In the genomic region with DNA sequence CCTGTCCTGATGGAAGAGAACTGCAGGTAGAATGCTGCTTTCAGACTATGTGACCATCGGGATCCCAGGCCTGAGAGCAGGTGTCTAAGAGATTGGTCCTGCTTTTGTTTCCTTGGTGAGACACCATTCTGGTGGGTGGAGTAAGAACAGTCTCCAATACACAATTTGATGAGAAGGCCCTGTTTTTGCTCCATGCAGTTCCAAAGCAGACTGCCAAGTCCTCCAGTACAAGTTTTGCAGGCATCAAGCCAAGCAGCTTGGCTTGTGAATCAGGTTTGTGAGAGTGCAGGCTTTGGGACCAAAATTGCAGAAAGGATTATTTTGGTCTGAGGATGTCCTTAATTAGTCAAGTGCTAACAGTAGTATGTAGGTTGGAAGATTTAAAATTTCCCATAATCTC, we compare ENCODE assay signal across 9 cellular contexts.
DNase-seq lines count a peak whose midpoint lies in the region; ATAC-seq and TF ChIP-seq lines count a peak whose summit lies in the region.
"Had no signal": no experiment of that assay in that cellular context is flagged by ENCODE, and none has a peak within 500 bp of the region (broad histone marks: within the 10 kb centered on the region; RNA-seq: fewer than 3 reads in every experiment).

No MANE protein-coding gene starts in this region.

- peaks cover 24% of the 10 kb centered on the region for H3K4me1 ChIP-seq in body of pancreas

- 0 to 25% methylated on average over 1 of the region's 1 CpG for WGBS in body of pancreas, 2 donors

- no peaks in the 10 kb centered on the region for H3K9me3 Mint-ChIP-seq in stimulated activated memory B cell treated with anti-CD40 and anti-IgM and Interleukin-4, amounts not matched to agents 10 μg/mL and 1 μg/mL and 100 μg/mL, for 72 hours

- TF ChIP-seq CTCF in LNCaP clone FGC (IDR thresholded peaks at IDR 0.05; ENCODE audit: control insufficient read depth, extremely low read depth, insufficient read depth) = no peak
- TF ChIP-seq CTCF in body of pancreas (IDR thresholded peaks at IDR 0.05) = no peak

- intact Hi-C loops in body of pancreas (cut with DNase I) = no loop called here

- peaks cover 19% of the 10 kb centered on the region for H3K36me3 Mint-ChIP-seq in stimulated activated memory B cell treated with anti-CD40 and anti-IgM and Interleukin-4, amounts not matched to agents 10 μg/mL and 1 μg/mL and 100 μg/mL, for 72 hours

- H3K36me3 ChIP-seq in body of pancreas (replicated peaks in 1 of 2; ENCODE audit: insufficient read depth in 1 of 2, low read depth in 2 of 2) = no peaks in the 10 kb centered on the region

- peak overlapping the region; percentile 50 for H3K27ac Mint-ChIP-seq in stimulated activated memory B cell treated with anti-CD40 and anti-IgM and Interleukin-4, amounts not matched to agents 10 μg/mL and 1 μg/mL and 100 μg/mL, for 72 hours

- DNase-seq in LNCaP clone FGC (ENCODE audit: low read depth) = peak; percentile 38
- DNase-seq in body of pancreas = peak; percentile 52 to 78 (median 67)
- peak; percentile 74 for DNase-seq in iris pigment epithelial cell (ENCODE audit: low read depth)
- no peak for DNase-seq in stimulated activated CD4-positive, alpha-beta T cell treated with anti-CD3 and anti-CD28 coated beads, Interleukin-2, amount 100 ng/mL, for 48 hours
- no peak for DNase-seq in erythroblast (lab: John Stamatoyannopoulos, UW)
- DNase-seq: NCI-H2171 treated with DMSO at 0.1 percent for 48 hours had no signal

- ATAC-seq in body of pancreas (peak; percentile 52), GM18867 (IDR thresholded peaks at IDR 0.05; ENCODE audit: unreplicated experiment) (no peak)
- ATAC-seq in stimulated activated memory B cell treated with anti-CD40 and anti-IgM and Interleukin-4, amounts not matched to agents 10 μg/mL and 1 μg/mL and 100 μg/mL, for 72 hours = no peak

- H3K4me1 Mint-ChIP-seq in stimulated activated memory B cell treated with anti-CD40 and anti-IgM and Interleukin-4, amounts not matched to agents 10 μg/mL and 1 μg/mL and 100 μg/mL, for 72 hours = peaks cover 28% of the 10 kb centered on the region

- no peaks in the 10 kb centered on the region for H3K27me3 Mint-ChIP-seq in stimulated activated memory B cell treated with anti-CD40 and anti-IgM and Interleukin-4, amounts not matched to agents 10 μg/mL and 1 μg/mL and 100 μg/mL, for 72 hours

- H3K4me3 ChIP-seq in LNCaP clone FGC (ENCODE audit: low read depth, low read length) (no peak overlapping the region), body of pancreas (no peak overlapping the region)

- TF ChIP-seq POLR2A in body of pancreas (IDR thresholded peaks at IDR 0.05) = no peak
- TF ChIP-seq POLR2A in erythroblast (IDR thresholded peaks at IDR 0.05; ENCODE audit: low read length) = no peak

- no peak overlapping the region for H3K4me3 Mint-ChIP-seq in stimulated activated memory B cell treated with anti-CD40 and anti-IgM and Interleukin-4, amounts not matched to agents 10 μg/mL and 1 μg/mL and 100 μg/mL, for 72 hours

- H3K9me3 ChIP-seq in body of pancreas = no peaks in the 10 kb centered on the region

- no peak overlapping the region for H3K27ac ChIP-seq in body of pancreas
- H3K27ac ChIP-seq: epithelial cell of prostate had no signal

- no peaks in the 10 kb centered on the region for H3K27me3 ChIP-seq in body of pancreas

Comparison
In these comparisons a context has a peak if more than half of its experiments do, and no peak if none do; other contexts are left out.
1. DNase-seq: peak in LNCaP clone FGC (single experiment), body of pancreas (4 of 4) and iris pigment epithelial cell (single experiment); none in stimulated activated CD4-positive, alpha-beta T cell treated with anti-CD3 and anti-CD28 coated beads, Interleukin-2, amount 100 ng/mL, for 48 hours (0 of 2) and erythroblast (0 of 2).